Comparison of ENCODE assay signal across 9 cellular contexts in genomic region chr7:21767300-21767900, GRCh38.
A peak's percentile ranks its signal among the peaks of the same experiment; 100 is the strongest.
DNase-seq lines count a peak whose midpoint lies in the region; ATAC-seq and TF ChIP-seq lines count a peak whose summit lies in the region.
"Had no signal": no experiment of that assay in that cellular context is flagged by ENCODE, and none has a peak within 500 bp of the region (broad histone marks: within the 10 kb centered on the region; RNA-seq: fewer than 3 reads in every experiment).

No MANE protein-coding gene starts in this region.

- H3K4me1 ChIP-seq in heart left ventricle (peaks cover 0 to 17% (median 2%) of the 10 kb centered on the region in 12 donors), smooth muscle cell (ENCODE audit: low read depth) (peaks cover 22% of the 10 kb centered on the region)

- no peak for TF ChIP-seq POLR2A in heart left ventricle (IDR thresholded peaks at IDR 0.05)

- H3K27ac ChIP-seq in heart left ventricle (no peak overlapping the region), smooth muscle cell (ENCODE audit: low read depth) (no peak overlapping the region)
- H3K27ac ChIP-seq: skin epidermis had no signal

- H2AFZ ChIP-seq in smooth muscle cell (ENCODE audit: low read depth): no peak overlapping the region

- ATAC-seq in GM19397 (IDR thresholded peaks at IDR 0.05; ENCODE audit: unreplicated experiment) (peak; percentile 68), heart left ventricle (peak; percentile 66 to 94 (median 90)), GM21825 (IDR thresholded peaks at IDR 0.05; ENCODE audit: unreplicated experiment) (no peak)

- H3K4me1 Mint-ChIP-seq in activated T-helper 1 cell treated with anti-CD3 and anti-CD28 coated beads, Interleukin-12 subunit alpha, Interleukin-12 subunit beta, Interleukin-2, Interleukin-4 antibody, amounts not matched to agents 30 ng/mL and 10 ng/mL and 1 ng/mL, durations not matched to agents 14 hours and 24 hours and 36 hours (ENCODE audit: low read depth): peaks cover 11% of the 10 kb centered on the region

- 14 to 24% (median 23%) methylated on average over 6 of the region's 6 CpGs for WGBS in heart left ventricle, 4 donors
- WGBS in smooth muscle cell (ENCODE audit: low lambda C conversion rate): 27% methylated on average over 6 of the region's 6 CpGs

- H3K4me2 ChIP-seq in smooth muscle cell: no peak overlapping the region

- intact Hi-C loops in activated T-helper 1 cell treated with anti-CD3 and anti-CD28 coated beads, Interleukin-12 subunit alpha, Interleukin-12 subunit beta, Interleukin-2, Interleukin-4 antibody, amounts not matched to agents 30 ng/mL and 10 ng/mL and 1 ng/mL, durations not matched to agents 14 hours and 24 hours and 36 hours (cut with micrococcal nuclease): loop anchor here (1.0 to 10.0 kb wide), 5 partner anchors 177 to 513 kb away; partner anchors contain the start of genes CDCA7L, DNAH11 and SP4
- intact Hi-C loops in heart left ventricle (cut with DNase I): loop anchor here in 7 of 10 donors (2.0 to 10.0 kb wide), 9 partner anchors 235 to 990 kb away; no protein-coding TSS in a partner anchor

- peaks cover 7% of the 10 kb centered on the region for H3K27me3 Mint-ChIP-seq in activated T-helper 1 cell treated with anti-CD3 and anti-CD28 coated beads, Interleukin-12 subunit alpha, Interleukin-12 subunit beta, Interleukin-2, Interleukin-4 antibody, amounts not matched to agents 30 ng/mL and 10 ng/mL and 1 ng/mL, durations not matched to agents 14 hours and 24 hours and 36 hours (ENCODE audit: insufficient read depth)

- no peaks in the 10 kb centered on the region for H3K9me3 Mint-ChIP-seq in activated T-helper 1 cell treated with anti-CD3 and anti-CD28 coated beads, Interleukin-12 subunit alpha, Interleukin-12 subunit beta, Interleukin-2, Interleukin-4 antibody, amounts not matched to agents 30 ng/mL and 10 ng/mL and 1 ng/mL, durations not matched to agents 14 hours and 24 hours and 36 hours

- H3K36me3 ChIP-seq in heart left ventricle (no peaks in the 10 kb centered on the region), smooth muscle cell (ENCODE audit: low read depth) (no peaks in the 10 kb centered on the region)

- H3F3A ChIP-seq in smooth muscle cell (ENCODE audit: low read depth): no peaks in the 10 kb centered on the region

- no peak overlapping the region for H3K4me3 ChIP-seq in heart left ventricle
- no peak overlapping the region for H3K4me3 ChIP-seq in smooth muscle cell
- H3K4me3 ChIP-seq: skin epidermis had no signal

- peaks cover 0 to 5% (median 0%) of the 10 kb centered on the region in 9 donors for H3K27me3 ChIP-seq in heart left ventricle
- H3K27me3 ChIP-seq in smooth muscle cell (ENCODE audit: low read depth): peaks cover 52% of the 10 kb centered on the region

- H3K9me3 ChIP-seq in heart left ventricle: no peaks in the 10 kb centered on the region
- no peaks in the 10 kb centered on the region for H3K9me3 ChIP-seq in smooth muscle cell (replicated peaks; ENCODE audit: low read depth)

- no peak overlapping the region for H3K27ac Mint-ChIP-seq in activated T-helper 1 cell treated with anti-CD3 and anti-CD28 coated beads, Interleukin-12 subunit alpha, Interleukin-12 subunit beta, Interleukin-2, Interleukin-4 antibody, amounts not matched to agents 30 ng/mL and 10 ng/mL and 1 ng/mL, durations not matched to agents 14 hours and 24 hours and 36 hours

- DNase-seq in DMS114 treated with DMSO at 0.1 percent for 48 hours (lab: John Stamatoyannopoulos, UW; ENCODE audit: unreplicated experiment): peak; percentile 50
- peak; percentile 48 for DNase-seq in HK-2 (ENCODE audit: unreplicated experiment)
- peak; percentile 56 for DNase-seq in NCI-H524 treated with DMSO at 0.1 percent for 48 hours (lab: John Stamatoyannopoulos, UW)
- peak; percentile 4 for DNase-seq in activated T-helper 1 cell treated with anti-CD3 and anti-CD28 coated beads, Interleukin-12 subunit alpha, Interleukin-12 subunit beta, Interleukin-2, Interleukin-4 antibody, amounts not matched to agents 30 ng/mL and 10 ng/mL and 1 ng/mL, durations not matched to agents 14 hours and 24 hours and 36 hours (ENCODE audit: low spot score)
- DNase-seq in heart left ventricle: peak in 4 of 5 donors; percentile 15 to 47 (median 32)
- no peak for DNase-seq in smooth muscle cell (lab: John Stamatoyannopoulos, UW; ENCODE audit: unreplicated experiment)

- TF ChIP-seq CTCF in heart left ventricle (IDR thresholded peaks at IDR 0.05): peak in 10 of 12 donors; percentile 31 to 62 (median 47)
- TF ChIP-seq CTCF in smooth muscle cell (IDR thresholded peaks at IDR 0.05; ENCODE audit: borderline replicate concordance, insufficient read depth, poor library complexity, severe bottlenecking): peak; percentile 47

- no peaks in the 10 kb centered on the region for H4K20me1 ChIP-seq in smooth muscle cell (ENCODE audit: low read depth)

- H3K36me3 Mint-ChIP-seq in activated T-helper 1 cell treated with anti-CD3 and anti-CD28 coated beads, Interleukin-12 subunit alpha, Interleukin-12 subunit beta, Interleukin-2, Interleukin-4 antibody, amounts not matched to agents 30 ng/mL and 10 ng/mL and 1 ng/mL, durations not matched to agents 14 hours and 24 hours and 36 hours (ENCODE audit: low read depth): no peaks in the 10 kb centered on the region

- H3K79me2 ChIP-seq in smooth muscle cell (ENCODE audit: low read depth): no peaks in the 10 kb centered on the region

- no peak overlapping the region for H3K4me3 Mint-ChIP-seq in activated T-helper 1 cell treated with anti-CD3 and anti-CD28 coated beads, Interleukin-12 subunit alpha, Interleukin-12 subunit beta, Interleukin-2, Interleukin-4 antibody, amounts not matched to agents 30 ng/mL and 10 ng/mL and 1 ng/mL, durations not matched to agents 14 hours and 24 hours and 36 hours

- H3K9ac ChIP-seq in smooth muscle cell (ENCODE audit: low read depth): no peak overlapping the region
